In genomic region chr18:77106331-77106730, GRCh38 we compare ENCODE assay signal across 8 cellular contexts. TPM values are rescaled to one million over a fixed set of nuclear protein-coding genes. Genes with fewer than 3 reads are reported as not detected.
DNase-seq lines count a peak whose midpoint lies in the region; ATAC-seq and TF ChIP-seq lines count a peak whose summit lies in the region.

No MANE protein-coding gene starts in this region.

- no peaks in the 10 kb centered on the region for H3K36me3 ChIP-seq in IMR-90 (ENCODE audit: control insufficient read depth, insufficient read depth, low read length)

- peak overlapping the region; percentile 34; the same call in 1 of the 2 replicates for H3K18ac ChIP-seq in IMR-90 (ENCODE audit: low read depth, low read length)

- peak overlapping the region; percentile 8; the same call in 1 of the 2 replicates for H4K91ac ChIP-seq in IMR-90 (ENCODE audit: insufficient read depth, low read depth, low read length)

- DNase-seq in IMR-90 (no peak), retina (no peak), 8988T (no peak), NCI-H2196 treated with DMSO at 0.1 percent for 48 hours (lab: John Stamatoyannopoulos, UW; ENCODE audit: unreplicated experiment) (no peak), HPDE6-E6E7 (ENCODE audit: extremely low spot score) (no peak)
- peak; percentile 68 to 69 for DNase-seq in activated CD4-positive, alpha-beta T cell treated with anti-CD3 and anti-CD28 coated beads, Interleukin-2, amount 50 U/mL, for 4 hours
- DNase-seq in effector CD8-positive, alpha-beta T cell (lab: John Stamatoyannopoulos, UW) = peak; percentile 55
- DNase-seq in stimulated activated CD8-positive, alpha-beta memory T cell treated with anti-CD3 and anti-CD28 coated beads, Interleukin-15, amount 100 ng/mL, for 1 hour (ENCODE audit: low read depth) = peak; percentile 61

- no peak overlapping the region for H3K23ac ChIP-seq in IMR-90 (ENCODE audit: low read depth, low read length)

- no peak overlapping the region for H3K4me3 ChIP-seq in IMR-90 (ENCODE audit: insufficient read depth, low read depth, low read length)

- H4K20me1 ChIP-seq in IMR-90 (ENCODE audit: insufficient read depth, low read length) = no peaks in the 10 kb centered on the region

- H2BK15ac ChIP-seq in IMR-90 (ENCODE audit: low read depth, low read length) = peak overlapping the region; percentile 29; the same call in 1 of the 3 replicates

- intact Hi-C loops in IMR-90 (cut with micrococcal nuclease) = loop anchor here (10.0 kb wide), 1 partner anchor 272 kb away; no protein-coding TSS in a partner anchor

- no peak overlapping the region for H3K4me2 ChIP-seq in IMR-90 (ENCODE audit: low read depth, low read length)

- CTCF ChIA-PET in IMR-90 (lab: Yijun Ruan, JAX) = no interaction called here

- BruUV-seq in IMR-90 (replicated peaks; lab: Mats Ljungman, UMichigan) = no TSS peak

- POLR2A ChIA-PET in IMR-90 (lab: Charles Lee; ENCODE audit: unreplicated experiment) = no interaction called here

- H2BK5ac ChIP-seq in IMR-90 (ENCODE audit: low read depth, low read length, poor library complexity, severe bottlenecking) = no peak overlapping the region

- H4K8ac ChIP-seq in IMR-90 (ENCODE audit: low read depth in 2 of 2, low read length in 2 of 2) = peak overlapping the region in 1 of 2 experiments; percentile 6; a peak in 2 of 4 replicates

- H2BK120ac ChIP-seq in IMR-90 (ENCODE audit: low read depth, low read length) = peak overlapping the region; percentile 89; the same call in 1 of the 2 replicates

- in situ Hi-C loops in IMR-90 (cut with MboI; ENCODE audit: low sequenced_read_pairs) = loop anchor here (25.0 kb wide), 1 partner anchor 644 kb away; no protein-coding TSS in a partner anchor

- H3K4ac ChIP-seq in IMR-90 (ENCODE audit: low read depth, low read length) = peak overlapping the region; percentile 93; the same call in 1 of the 2 replicates

- H2BK20ac ChIP-seq in IMR-90 (ENCODE audit: low read depth, low read length) = no peak overlapping the region

- TF ChIP-seq POLR2A in IMR-90 (IDR thresholded peaks at IDR 0.05; ENCODE audit: low read depth, low read length) = no peak

- dilution Hi-C loops in IMR-90 (cut with HindIII; ENCODE audit: low sequenced_read_pairs, unreplicated experiment) = no loop called here

- peaks cover 0 to 26% of the 10 kb centered on the region in 2 experiments; a peak in 2 of 4 replicates for H3K79me1 ChIP-seq in IMR-90 (ENCODE audit: low read depth in 1 of 2, low read length in 2 of 2)

- no peak for ATAC-seq in IMR-90 (ENCODE audit: low read depth)

- no peak overlapping the region for H3K9ac ChIP-seq in IMR-90 (ENCODE audit: low read depth, low read length)

- H3K56ac ChIP-seq in IMR-90 (ENCODE audit: extremely low read depth, insufficient read depth, low read length) = no peak overlapping the region

- peaks cover 36% of the 10 kb centered on the region for H3K4me1 ChIP-seq in IMR-90 (ENCODE audit: control insufficient read depth, insufficient read depth, low read length)

- peak overlapping the region; percentile 29; the same call in 1 of the 2 replicates for H2AK5ac ChIP-seq in IMR-90 (ENCODE audit: low read depth, low read length)

- no peaks in the 10 kb centered on the region for H3K27me3 ChIP-seq in IMR-90 (ENCODE audit: control insufficient read depth, insufficient read depth, low read length)

- no CpG with 5 or more reads among the region's 15 CpGs for WGBS in IMR-90 (ENCODE audit: extremely low coverage in 2 of 2, insufficient read length in 1 of 2), 2 experiments

- no peaks in the 10 kb centered on the region for H3K9me3 ChIP-seq in IMR-90 (ENCODE audit: control insufficient read depth, insufficient read depth, low read length)

- H3K27ac ChIP-seq in IMR-90 (ENCODE audit: insufficient read depth, low read length) = no peak overlapping the region

- no peak for TF ChIP-seq RAD21 in IMR-90 (IDR thresholded peaks at IDR 0.05; ENCODE audit: low read length)

- no peak for TF ChIP-seq CTCF in IMR-90 (conservative IDR thresholded peaks at IDR 0.05; ENCODE audit: low read depth, low read length)

- 0 out of 2 replicates have a peak overlapping the region, but pooled peaks have one; percentile 3 for H4K5ac ChIP-seq in IMR-90 (ENCODE audit: low read depth, low read length)

- peak overlapping the region; percentile 53 for H3K14ac ChIP-seq in IMR-90 (replicated peaks; ENCODE audit: low read depth, low read length)

- no peak overlapping the region for H2AK9ac ChIP-seq in IMR-90 (replicated peaks; ENCODE audit: low read depth, low read length, poor library complexity)

- H2AFZ ChIP-seq in IMR-90 (replicated peaks; ENCODE audit: low read length, poor library complexity) = peak overlapping the region; percentile 6

- peaks cover 26% of the 10 kb centered on the region for H3K9me1 ChIP-seq in IMR-90 (ENCODE audit: insufficient read depth, low read length)

TF ChIP-seq in IMR-90, 13 proteins besides CTCF, POLR2A, EP300 and RAD21:
- TF ChIP-seq MXI1 (IDR thresholded peaks at IDR 0.05; ENCODE audit: borderline replicate concordance, low read depth, low read length) (no peak), CHD1 (IDR thresholded peaks at IDR 0.05; ENCODE audit: low read depth, low read length) (no peak), CEBPB (IDR thresholded peaks at IDR 0.05; ENCODE audit: low read depth, low read length) (no peak), RCOR1 (IDR thresholded peaks at IDR 0.05; ENCODE audit: insufficient replicate concordance, low read length) (no peak), SMC3 (IDR thresholded peaks at IDR 0.05; ENCODE audit: low read depth, low read length) (no peak), MAZ (IDR thresholded peaks at IDR 0.05; ENCODE audit: borderline replicate concordance, low read depth, low read length) (no peak), NFE2L2 (IDR thresholded peaks at IDR 0.05; ENCODE audit: low read depth, low read length) (no peak)
- TF ChIP-seq, protein P1, sequence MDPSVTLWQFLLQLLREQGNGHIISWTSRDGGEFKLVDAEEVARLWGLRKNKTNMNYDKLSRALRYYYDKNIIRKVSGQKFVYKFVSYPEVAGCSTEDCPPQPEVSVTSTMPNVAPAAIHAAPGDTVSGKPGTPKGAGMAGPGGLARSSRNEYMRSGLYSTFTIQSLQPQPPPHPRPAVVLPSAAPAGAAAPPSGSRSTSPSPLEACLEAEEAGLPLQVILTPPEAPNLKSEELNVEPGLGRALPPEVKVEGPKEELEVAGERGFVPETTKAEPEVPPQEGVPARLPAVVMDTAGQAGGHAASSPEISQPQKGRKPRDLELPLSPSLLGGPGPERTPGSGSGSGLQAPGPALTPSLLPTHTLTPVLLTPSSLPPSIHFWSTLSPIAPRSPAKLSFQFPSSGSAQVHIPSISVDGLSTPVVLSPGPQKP (IDR thresholded peaks at IDR 0.05; ENCODE audit: borderline replicate concordance, low read depth, low read length) = no peak
- TF ChIP-seq, protein P2, sequence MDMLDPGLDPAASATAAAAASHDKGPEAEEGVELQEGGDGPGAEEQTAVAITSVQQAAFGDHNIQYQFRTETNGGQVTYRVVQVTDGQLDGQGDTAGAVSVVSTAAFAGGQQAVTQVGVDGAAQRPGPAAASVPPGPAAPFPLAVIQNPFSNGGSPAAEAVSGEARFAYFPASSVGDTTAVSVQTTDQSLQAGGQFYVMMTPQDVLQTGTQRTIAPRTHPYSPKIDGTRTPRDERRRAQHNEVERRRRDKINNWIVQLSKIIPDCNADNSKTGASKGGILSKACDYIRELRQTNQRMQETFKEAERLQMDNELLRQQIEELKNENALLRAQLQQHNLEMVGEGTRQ (IDR thresholded peaks at IDR 0.05; ENCODE audit: low read depth, low read length) = no peak

RNA-seq across cellular contexts. Expression of gene MBP, which starts 26.3 kb away (rescaled TPM):
- 0.90 and 1.4 TPM in 2 replicates for total RNA-seq in IMR-90 (2012; rRNA removed)
- polyA plus RNA-seq in IMR-90 (2012; rRNA removed) = 0.72 and 0.75 TPM in 2 replicates
- 0.52 and 0.82 TPM in 2 replicates for polyA plus RNA-seq in IMR-90 (2012; cell fraction: cytosol; rRNA removed)
- polyA plus RNA-seq in IMR-90 (2012; cell fraction: nucleus; rRNA removed; ENCODE audit: low replicate concordance) = 1.2 and 2.2 TPM in 2 replicates

Comparison
In these comparisons a context has a peak if more than half of its experiments do, and no peak if none do; other contexts are left out.
1. DNase-seq: peak in activated CD4-positive, alpha-beta T cell treated with anti-CD3 and anti-CD28 coated beads, Interleukin-2, amount 50 U/mL, for 4 hours (2 of 2), effector CD8-positive, alpha-beta T cell (single experiment) and stimulated activated CD8-positive, alpha-beta memory T cell treated with anti-CD3 and anti-CD28 coated beads, Interleukin-15, amount 100 ng/mL, for 1 hour (single experiment); none in IMR-90 (single experiment), retina (single experiment), 8988T (single experiment), NCI-H2196 treated with DMSO at 0.1 percent for 48 hours (single experiment) and HPDE6-E6E7 (single experiment).